ENCODE assay signal across 16 cellular contexts in genomic region chr3:15367059-15367458, GRCh38. TPM values are rescaled to one million over a fixed set of nuclear protein-coding genes. Genes with fewer than 3 reads are reported as not detected.
A peak's percentile ranks its signal among the peaks of the same experiment; 100 is the strongest.
DNase-seq lines count a peak whose midpoint lies in the region; ATAC-seq, FAIRE-seq and TF ChIP-seq lines count a peak whose summit lies in the region.
"Had no signal": no experiment of that assay in that cellular context is flagged by ENCODE, and none has a peak within 500 bp of the region (broad histone marks: within the 10 kb centered on the region; RNA-seq: fewer than 3 reads in every experiment).

No MANE protein-coding gene starts in this region.

- in situ Hi-C loops in K562 (cut with MboI), result no loop called here

- H3K27me3 Mint-ChIP-seq in mesothelial cell of epicardium (ENCODE audit: low read depth) (no peaks in the 10 kb centered on the region), endodermal cell (ENCODE audit: insufficient read depth) (peaks cover 2% of the 10 kb centered on the region)
- H3K27me3 Mint-ChIP-seq: effector memory CD8-positive, alpha-beta T cell had no signal

- peaks cover 8 to 12% of the 10 kb centered on the region in 2 experiments; a peak in 4 of 5 replicates for H3K4me1 ChIP-seq in K562 (replicated peaks in 1 of 2; ENCODE audit: control insufficient read depth in 2 of 2, insufficient read depth in 2 of 2, low read length in 2 of 2)
- no peaks in the 10 kb centered on the region for H3K4me1 ChIP-seq in endodermal cell (ENCODE audit: control insufficient read depth, insufficient read depth, low read length)
- H3K4me1 ChIP-seq in kidney (ENCODE audit: control insufficient read depth in 1 of 2, insufficient read depth in 1 of 2, low read depth in 1 of 2, low read length in 2 of 2), result peaks cover 6 to 11% of the 10 kb centered on the region in 2 donors

- H3K9me3 Mint-ChIP-seq in mesothelial cell of epicardium, result peaks cover 7% of the 10 kb centered on the region
- H3K9me3 Mint-ChIP-seq in endodermal cell, result peaks cover 9% of the 10 kb centered on the region
- H3K9me3 Mint-ChIP-seq: effector memory CD8-positive, alpha-beta T cell; stimulated activated effector memory CD8-positive, alpha-beta T cell treated with anti-CD3 and anti-CD28 coated beads, Interleukin-12 subunit alpha, Interleukin-12 subunit beta, amount 100 ng/mL, for 72 hours had no signal

- peak overlapping the region; percentile 57 for H2AFZ ChIP-seq in K562 (ENCODE audit: low read depth, low read length)

- H3K36me3 ChIP-seq in K562 (ENCODE audit: control insufficient read depth, insufficient read depth, low read length), result no peaks in the 10 kb centered on the region
- H3K36me3 ChIP-seq in endodermal cell (ENCODE audit: control insufficient read depth, insufficient read depth, low read length), result no peaks in the 10 kb centered on the region
- H3K36me3 ChIP-seq in kidney (ENCODE audit: control insufficient read depth in 1 of 2, insufficient read depth in 2 of 2, low read length in 2 of 2), result no peaks in the 10 kb centered on the region
- H3K36me3 ChIP-seq: BLaER1 treated with 17β-estradiol and CSF1 and Interleukin-3, amounts not matched to agents 10 nM and 100 nM had no signal

- H3K27ac ChIP-seq in K562 (ENCODE audit: extremely low read depth, low read depth, low read length) (no peak overlapping the region), endodermal cell (ENCODE audit: low read depth, low read length) (no peak overlapping the region), kidney (ENCODE audit: low read depth in 2 of 2, low read length in 2 of 2) (no peak overlapping the region)
- H3K27ac ChIP-seq: BLaER1 treated with 17β-estradiol and CSF1 and Interleukin-3, amounts not matched to agents 10 nM and 100 nM; SK-N-MC had no signal

- TF ChIP-seq CTCF in K562 (IDR thresholded peaks at IDR 0.05 in 2 of 3, conservative IDR thresholded peaks at IDR 0.05 in 1 of 3; ENCODE audit: insufficient read depth in 2 of 3, low read depth in 1 of 3, low read length in 3 of 3) (no peak), mesothelial cell of epicardium (IDR thresholded peaks at IDR 0.05; ENCODE audit: unreplicated experiment) (no peak), endodermal cell (conservative IDR thresholded peaks at IDR 0.05) (no peak), kidney (IDR thresholded peaks at IDR 0.05; ENCODE audit: borderline replicate concordance, extremely low read depth, insufficient read depth) (no peak)

- H3K9ac ChIP-seq in K562 (ENCODE audit: insufficient read depth in 1 of 2, low read depth in 2 of 2, low read length in 2 of 2), result no peak overlapping the region
- no peak overlapping the region for H3K9ac ChIP-seq in endodermal cell (ENCODE audit: extremely low read depth, low read length, poor library complexity, severe bottlenecking)
- H3K9ac ChIP-seq in kidney (ENCODE audit: low read length in 2 of 2), result no peak overlapping the region
- H3K9ac ChIP-seq: BLaER1 treated with 17β-estradiol and CSF1 and Interleukin-3, amounts not matched to agents 10 nM and 100 nM had no signal

- no TSS peak for BruUV-seq in K562 (replicated peaks; lab: Mats Ljungman, UMichigan)

- H3K36me3 Mint-ChIP-seq in mesothelial cell of epicardium (peaks cover 8% of the 10 kb centered on the region), endodermal cell (ENCODE audit: low read depth) (no peaks in the 10 kb centered on the region)

- no peak overlapping the region for H3K4me3 Mint-ChIP-seq in mesothelial cell of epicardium
- H3K4me3 Mint-ChIP-seq in endodermal cell, result no peak overlapping the region
- H3K4me3 Mint-ChIP-seq: effector memory CD8-positive, alpha-beta T cell; stimulated activated effector memory CD8-positive, alpha-beta T cell treated with anti-CD3 and anti-CD28 coated beads, Interleukin-12 subunit alpha, Interleukin-12 subunit beta, amount 100 ng/mL, for 72 hours had no signal

- H3K27me3 ChIP-seq in K562 (ENCODE audit: control insufficient read depth in 2 of 2, insufficient read depth in 2 of 2, low read length in 2 of 2) (no peaks in the 10 kb centered on the region), endodermal cell (ENCODE audit: control insufficient read depth, insufficient read depth, low read length, poor library complexity, severe bottlenecking) (no peaks in the 10 kb centered on the region)
- H3K27me3 ChIP-seq: BLaER1 treated with 17β-estradiol and CSF1 and Interleukin-3, amounts not matched to agents 10 nM and 100 nM had no signal

- FAIRE-seq in K562 (lab: Jason Lieb, UNC) (no peak), kidney (lab: Jason Lieb, UNC) (no peak)

- H3K9me1 ChIP-seq in K562 (ENCODE audit: control insufficient read depth, insufficient read depth, low read length), result no peaks in the 10 kb centered on the region

- no peak for TF ChIP-seq POLR2A in K562 (conservative IDR thresholded peaks at IDR 0.05)

- intact Hi-C loops in K562 (cut with micrococcal nuclease), result no loop called here
- intact Hi-C loops in posterior cingulate gyrus (cut with DNase I), result no loop called here
- intact Hi-C loops in kidney (cut with DNase I), result no loop called here

- no peaks in the 10 kb centered on the region for H4K20me1 ChIP-seq in K562 (replicated peaks; ENCODE audit: control insufficient read depth, insufficient read depth, low read length)
- H4K20me1 ChIP-seq: BLaER1 treated with 17β-estradiol and CSF1 and Interleukin-3, amounts not matched to agents 10 nM and 100 nM had no signal

- H3K27ac Mint-ChIP-seq in mesothelial cell of epicardium, result peak overlapping the region; percentile 44
- H3K27ac Mint-ChIP-seq in endodermal cell, result no peak overlapping the region
- H3K27ac Mint-ChIP-seq: effector memory CD8-positive, alpha-beta T cell; stimulated activated effector memory CD8-positive, alpha-beta T cell treated with anti-CD3 and anti-CD28 coated beads, Interleukin-12 subunit alpha, Interleukin-12 subunit beta, amount 100 ng/mL, for 72 hours had no signal

- H3K9me3 ChIP-seq in K562 (replicated peaks; ENCODE audit: control insufficient read depth, insufficient read depth, low read depth, low read length) (no peaks in the 10 kb centered on the region), endodermal cell (ENCODE audit: control insufficient read depth, low read length) (no peaks in the 10 kb centered on the region), kidney (ENCODE audit: control insufficient read depth in 1 of 2, low read length in 2 of 2) (no peaks in the 10 kb centered on the region)
- H3K9me3 ChIP-seq: BLaER1 treated with 17β-estradiol and CSF1 and Interleukin-3, amounts not matched to agents 10 nM and 100 nM had no signal

- ATAC-seq in K562, result no peak
- ATAC-seq: effector memory CD8-positive, alpha-beta T cell; stimulated activated effector memory CD8-positive, alpha-beta T cell treated with anti-CD3 and anti-CD28 coated beads, Interleukin-12 subunit alpha, Interleukin-12 subunit beta, amount 100 ng/mL, for 72 hours had no signal

- H3K79me2 ChIP-seq in K562 (ENCODE audit: control insufficient read depth, insufficient read depth, low read length), result no peaks in the 10 kb centered on the region

- CTCF ChIA-PET in K562 (lab: Yijun Ruan, JAX; ENCODE audit: low intra/inter-chr PET ratio), result no interaction called here

- H3K4me3 ChIP-seq in K562, result no peak overlapping the region
- no peak overlapping the region for H3K4me3 ChIP-seq in endodermal cell (ENCODE audit: low read length)
- no peak overlapping the region for H3K4me3 ChIP-seq in kidney (ENCODE audit: low read length in 2 of 2)
- H3K4me3 ChIP-seq: BLaER1 treated with 17β-estradiol and CSF1 and Interleukin-3, amounts not matched to agents 10 nM and 100 nM; SK-N-MC had no signal

- DNase-seq in ELR (ENCODE audit: low read depth), result peak; percentile 59
- peak; percentile 47 for DNase-seq in M059J (ENCODE audit: low read depth)
- DNase-seq in K562 (ENCODE audit: extremely low read depth in 1 of 4, low spot score in 3 of 4), result no peak
- DNase-seq in mesothelial cell of epicardium (ENCODE audit: low spot score in 2 of 2, unreplicated experiment in 2 of 2), result no peak
- no peak for DNase-seq in endodermal cell
- DNase-seq in posterior cingulate gyrus, result no peak
- DNase-seq in globus pallidus (ENCODE audit: low spot score), result no peak
- no peak for DNase-seq in kidney
- DNase-seq: DMS53; effector memory CD8-positive, alpha-beta T cell; NCI-H146; NCI-H510A; nucleus accumbens had no signal

- TF ChIP-seq RAD21 in K562 (CRISPR knock-in tag; conservative IDR thresholded peaks at IDR 0.05 in 1 of 2, IDR thresholded peaks at IDR 0.05 in 1 of 2), result no peak

- 0% methylated on average over 1 of the region's 1 CpG for WGBS in K562 (ENCODE audit: insufficient coverage, low coverage, missing lambda C conversion rate)
- WGBS in endodermal cell (ENCODE audit: insufficient coverage in 1 of 2, insufficient read length in 1 of 2), 2 experiments, result 91 to 100% methylated on average over 1 of the region's 1 CpG

- POLR2A ChIA-PET in K562 (lab: Yijun Ruan, JAX), result interaction anchor here (0.6 to 1.5 kb wide), 3 partner anchors 9 to 67 kb away, joined by 3 to 6 read pairs (median 4); no protein-coding TSS in a partner anchor

- peaks cover 33% of the 10 kb centered on the region for H3K4me1 Mint-ChIP-seq in mesothelial cell of epicardium
- peaks cover under 1% of the 10 kb centered on the region for H3K4me1 Mint-ChIP-seq in endodermal cell

- H3K4me2 ChIP-seq in K562 (ENCODE audit: insufficient read depth, low read length), result no peak overlapping the region

- TF ChIP-seq EP300 in K562 (IDR thresholded peaks at IDR 0.05; ENCODE audit: low read length), result no peak

RNA-seq across cellular contexts. Expression of gene SH3BP5, which starts 34.7 kb away (rescaled TPM):
- total RNA-seq in M059J (2014; rRNA removed; shearing (Covaris generic)), result 9.2 and 9.9 TPM in 2 replicates
- 17.8 and 19.2 TPM in 2 replicates for total RNA-seq in K562 (2011; cell fraction: chromatin; rRNA removed; ENCODE audit: low replicate concordance)
- total RNA-seq in K562 (2011; cell fraction: nucleolus; rRNA removed), result 10.1 and 13.8 TPM in 2 replicates
- total RNA-seq in K562 (2011; cell fraction: nucleoplasm; rRNA removed), result 11.7 and 17.1 TPM in 2 replicates
- total RNA-seq in K562 (2014; rRNA removed) (14.9 and 17.1 TPM in 2 replicates), K562 (2014; rRNA removed; fragmentation: Illumina TruSeq; extraction: Trizol) (13.5 and 15.2 TPM in 2 replicates), K562 (2015; rRNA removed; fragmentation: Illumina TruSeq; extraction: Trizol) (12.2 and 13.5 TPM in 2 replicates), K562 (2021) (13.9 and 18.6 TPM in 2 replicates), mesothelial cell of epicardium (78.7 to 88.6 TPM (median 80.5 TPM) in 3 replicates), endodermal cell (10 to 100 TPM; 25.8 to 30.3 TPM), kidney (109 TPM)
- polyA plus RNA-seq in K562 (2011; rRNA removed) (26.2 and 29.0 TPM in 2 replicates), K562 (2014; fragmentation: Illumina TruSeq; extraction: Trizol) (22.0 and 28.0 TPM in 2 replicates), K562 (2014; fragmentation: Nextera tagmentation; extraction: Ambion mirVana) (1 to 10 TPM; 2.9 to 3.5 TPM), K562 (2014; rRNA removed) (23.4 and 24.7 TPM in 2 replicates), kidney (ENCODE audit: insufficient read depth, low read depth, low replicate concordance) (39.1 TPM)
- 19.8 and 19.9 TPM in 2 replicates for polyA plus RNA-seq in K562 (2011; cell fraction: cytosol; rRNA removed)
- polyA plus RNA-seq in K562 (2011; cell fraction: nucleus; rRNA removed), result 18.5 and 19.8 TPM in 2 replicates
- 20.4 and 27.0 TPM in 2 replicates for polyA plus RNA-seq in K562 (2012)
- 15.7 and 16.1 TPM in 2 replicates for polyA minus RNA-seq in K562 (2011; rRNA and poly(A)+ RNA removed)
- polyA minus RNA-seq in K562 (2011; cell fraction: cytosol; rRNA and poly(A)+ RNA removed), result 12.2 and 14.1 TPM in 2 replicates
- 8.8 and 12.4 TPM in 2 replicates for polyA minus RNA-seq in K562 (2011; cell fraction: nucleus; rRNA and poly(A)+ RNA removed)
- polyA plus RNA-seq in endodermal cell (2013, experiment 1 of 2), result 12.5 TPM
- polyA plus RNA-seq in endodermal cell (2013, experiment 2 of 2), result 14.0 TPM

Comparison
In these comparisons a context has a peak if more than half of its experiments do, and no peak if none do; other contexts are left out.
1. DNase-seq: peak in ELR (single experiment) and M059J (single experiment); none in K562 (0 of 4), mesothelial cell of epicardium (0 of 2), endodermal cell (single experiment), posterior cingulate gyrus (0 of 10), globus pallidus (single experiment) and kidney (single experiment).